In the genomic region with DNA sequence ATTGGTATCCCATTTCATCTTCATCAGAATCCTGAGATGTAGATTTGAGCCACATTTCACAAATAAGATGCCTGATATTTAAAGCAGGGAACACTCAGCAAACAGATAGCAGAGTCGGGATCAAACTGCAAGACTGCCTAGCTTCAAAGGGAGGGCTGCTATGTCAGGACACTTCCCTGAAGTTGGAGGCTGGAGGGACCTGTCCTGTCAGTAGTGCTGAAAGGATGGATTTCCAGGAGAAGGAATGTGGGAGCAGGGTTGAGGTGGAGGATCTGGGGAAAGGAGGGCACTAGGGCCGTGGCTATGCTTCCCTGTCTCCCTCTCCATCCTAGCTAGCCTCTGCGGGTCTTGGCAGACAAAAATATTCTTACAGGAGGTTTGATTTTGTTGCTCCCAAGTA, we compare ENCODE assay signal across 13 cellular contexts. TPM values are rescaled to one million over a fixed set of nuclear protein-coding genes. Genes with fewer than 3 reads are reported as not detected.
DNase-seq lines count a peak whose midpoint lies in the region; ATAC-seq and TF ChIP-seq lines count a peak whose summit lies in the region.
"Had no signal": no experiment of that assay in that cellular context is flagged by ENCODE, and none has a peak within 500 bp of the region (broad histone marks: within the 10 kb centered on the region; RNA-seq: fewer than 3 reads in every experiment).

No MANE protein-coding gene starts in this region.

- peaks cover 25% of the 10 kb centered on the region for H3K4me1 Mint-ChIP-seq in nephron

- H3K4me3 ChIP-seq in endocrine pancreas (ENCODE audit: control insufficient read depth, insufficient read depth, low read length) (no peak overlapping the region), vagina (no peak overlapping the region)

- no peaks in the 10 kb centered on the region for H3K27me3 Mint-ChIP-seq in nephron (ENCODE audit: low read depth)

- DNase-seq in Right ventricle myocardium inferior (ENCODE audit: missing footprints) (no peak), cardiac septum (ENCODE audit: low spot score) (no peak), vagina (ENCODE audit: extremely low spot score in 2 of 2) (no peak), iPS-NIHi11 (ENCODE audit: low spot score) (no peak), DMS 273 (lab: John Stamatoyannopoulos, UW; ENCODE audit: unreplicated experiment) (no peak)
- DNase-seq: activated T-cell treated with anti-CD3 and anti-CD28 coated beads, Interleukin-2, amount 50 U/mL, for 48 hours; SIG-M5 had no signal

- H3K27ac ChIP-seq in vagina: peak overlapping the region; percentile 83
- H3K27ac ChIP-seq: C4-2B had no signal

- TF ChIP-seq POLR2A in vagina (IDR thresholded peaks at IDR 0.05): no peak

- no peaks in the 10 kb centered on the region for H3K9me3 Mint-ChIP-seq in nephron
- H3K9me3 Mint-ChIP-seq: neural crest cell had no signal

- TF ChIP-seq CTCF in nephron (IDR thresholded peaks at IDR 0.05; ENCODE audit: unreplicated experiment in 3 of 3) (no peak), vagina (IDR thresholded peaks at IDR 0.05) (no peak)

- peak overlapping the region; percentile 8 for H3K9ac ChIP-seq in endocrine pancreas (ENCODE audit: control insufficient read depth, insufficient read depth, low read length)

- peaks cover 7% of the 10 kb centered on the region for H3K4me1 ChIP-seq in endocrine pancreas (ENCODE audit: control insufficient read depth, insufficient read depth, low read length)
- H3K4me1 ChIP-seq in vagina: peaks cover 95% of the 10 kb centered on the region

- H3K27me3 ChIP-seq in endocrine pancreas (ENCODE audit: control insufficient read depth, insufficient read depth, low read length) (no peaks in the 10 kb centered on the region), vagina (no peaks in the 10 kb centered on the region)

- intact Hi-C loops in Right ventricle myocardium inferior (cut with DNase I): loop anchor here (1.0 to 10.0 kb wide), 2 partner anchors 42 to 145 kb away; partner anchors contain the start of gene MYLK2
- intact Hi-C loops in cardiac septum (cut with DNase I): loop anchor here (10.0 kb wide), 1 partner anchor 165 kb away; no protein-coding TSS in a partner anchor
- intact Hi-C loops in vagina (cut with DNase I): no loop called here

- H3K4me3 Mint-ChIP-seq in nephron: no peak overlapping the region
- H3K4me3 Mint-ChIP-seq: neural crest cell had no signal

- ATAC-seq in Right ventricle myocardium inferior: peak; percentile 3
- no peak for ATAC-seq in HG02623 (IDR thresholded peaks at IDR 0.05; ENCODE audit: unreplicated experiment)

- H3K36me3 ChIP-seq in endocrine pancreas (ENCODE audit: control insufficient read depth, insufficient read depth, low read length) (peaks cover 3% of the 10 kb centered on the region), vagina (peaks cover 0 to 5% of the 10 kb centered on the region in 2 donors)

- peak overlapping the region in 2 of 3 experiments; percentile 5 to 46 for H3K27ac Mint-ChIP-seq in nephron

- H3K36me3 Mint-ChIP-seq in nephron (ENCODE audit: low read depth): peaks cover 20% of the 10 kb centered on the region

- H3K9me3 ChIP-seq in endocrine pancreas (ENCODE audit: control insufficient read depth, low read length): no peaks in the 10 kb centered on the region
- H3K9me3 ChIP-seq in vagina: no peaks in the 10 kb centered on the region

RNA-seq across cellular contexts. Expression of gene COX4I2, which starts 32.2 kb away (rescaled TPM):
- total RNA-seq in Right ventricle myocardium inferior (7.1 TPM), cardiac septum (11.3 TPM), vagina (2.5 TPM)
- total RNA-seq: H4, neural crest cell had no signal

RNA-seq across cellular contexts. Expression of gene BCL2L1, which starts 52.8 kb away (rescaled TPM):
- 55.2 TPM for total RNA-seq in Right ventricle myocardium inferior
- total RNA-seq in cardiac septum: 42.5 TPM
- total RNA-seq in vagina: 57.2 TPM
